In genomic region chr9:72203205-72203803, GRCh38 we compare ENCODE assay signal across 8 cellular contexts. TPM values are rescaled to one million over a fixed set of nuclear protein-coding genes. Genes with fewer than 3 reads are reported as not detected.
DNase-seq lines count a peak whose midpoint lies in the region; ATAC-seq and TF ChIP-seq lines count a peak whose summit lies in the region.

No MANE protein-coding gene starts in this region.

- no peak overlapping the region for H3K27ac Mint-ChIP-seq in T-helper 17 cell

- TF ChIP-seq CTCF in GM12872 (IDR thresholded peaks at IDR 0.05; ENCODE audit: insufficient read depth, low read depth, low read length) (peak; percentile 84), brain microvascular endothelial cell (IDR thresholded peaks at IDR 0.05; ENCODE audit: low read depth, low read length, missing control alignments) (peak; percentile 72), mucosa of descending colon (IDR thresholded peaks at IDR 0.05) (peak; percentile 30)

- H3K36me3 ChIP-seq in brain microvascular endothelial cell (replicated peaks) (no peaks in the 10 kb centered on the region), mucosa of descending colon (ENCODE audit: low read depth) (no peaks in the 10 kb centered on the region)

- ATAC-seq in HG02623 (IDR thresholded peaks at IDR 0.05; ENCODE audit: unreplicated experiment) (peak; percentile 63), mucosa of descending colon (peak; percentile 81), T-helper 17 cell (no peak)

- peaks cover 8% of the 10 kb centered on the region for H3K4me1 ChIP-seq in mucosa of descending colon (ENCODE audit: low read depth)

- no peak overlapping the region for H3K27ac ChIP-seq in brain microvascular endothelial cell

- in situ Hi-C loops in brain microvascular endothelial cell (cut with HindIII; ENCODE audit: low pct_ligation_motif_present, low sequenced_read_pairs): no loop called here

- H3K4me3 Mint-ChIP-seq in T-helper 17 cell: no peak overlapping the region

- H3K4me3 ChIP-seq in brain microvascular endothelial cell (ENCODE audit: low read depth, low read length): no peak overlapping the region
- no peak overlapping the region for H3K4me3 ChIP-seq in mucosa of descending colon

- no peaks in the 10 kb centered on the region for H3K9me3 ChIP-seq in mucosa of descending colon
- no peaks in the 10 kb centered on the region for H3K9me3 ChIP-seq in T-helper 17 cell (ENCODE audit: control insufficient read depth, low read length, poor library complexity, severe bottlenecking)

- peak; percentile 51 for DNase-seq in AG08395 (ENCODE audit: low spot score)
- DNase-seq in NCI-H1694 treated with DMSO at 0.1 percent for 48 hours (lab: John Stamatoyannopoulos, UW): peak; percentile 11
- peak; percentile 25 for DNase-seq in brain microvascular endothelial cell
- peak in 1 of 3 donors; percentile 75 for DNase-seq in mucosa of descending colon
- no peak for DNase-seq in T-helper 17 cell
- no peak for DNase-seq in central memory CD4-positive, alpha-beta T cell

- H3K36me3 Mint-ChIP-seq in T-helper 17 cell (ENCODE audit: low read depth): no peaks in the 10 kb centered on the region

- no peaks in the 10 kb centered on the region for H3K27me3 ChIP-seq in brain microvascular endothelial cell (replicated peaks)

- intact Hi-C loops in mucosa of descending colon (cut with DNase I, micrococcal nuclease): no loop called here

- H3K27me3 Mint-ChIP-seq in T-helper 17 cell: peaks cover 21% of the 10 kb centered on the region

- H3K4me1 Mint-ChIP-seq in T-helper 17 cell: peaks cover 9% of the 10 kb centered on the region

RNA-seq across cellular contexts. Expression of gene GDA, which starts 54.1 kb away (rescaled TPM):
- total RNA-seq in mucosa of descending colon (10 to 100 TPM; 28.7 to 65.5 (median 30.1) TPM), T-helper 17 cell (not detected)

Comparison
In these comparisons a context has a peak if more than half of its experiments do, and no peak if none do; other contexts are left out.
1. DNase-seq: peak in AG08395 (single experiment), NCI-H1694 treated with DMSO at 0.1 percent for 48 hours (single experiment) and brain microvascular endothelial cell (single experiment); none in T-helper 17 cell (0 of 3) and central memory CD4-positive, alpha-beta T cell (single experiment).
2. CTCF ChIP-seq: peak in every context shown above with its lines; median percentile 84 in GM12872; 72 in brain microvascular endothelial cell; 30 in mucosa of descending colon.
3. RNA of gene GDA, which starts 54.1 kb away (total RNA-seq): 28.7 to 65.5 TPM in mucosa of descending colon; not detected in T-helper 17 cell; every median in the first group is over 10 times any median in the second.